In the genomic region with DNA sequence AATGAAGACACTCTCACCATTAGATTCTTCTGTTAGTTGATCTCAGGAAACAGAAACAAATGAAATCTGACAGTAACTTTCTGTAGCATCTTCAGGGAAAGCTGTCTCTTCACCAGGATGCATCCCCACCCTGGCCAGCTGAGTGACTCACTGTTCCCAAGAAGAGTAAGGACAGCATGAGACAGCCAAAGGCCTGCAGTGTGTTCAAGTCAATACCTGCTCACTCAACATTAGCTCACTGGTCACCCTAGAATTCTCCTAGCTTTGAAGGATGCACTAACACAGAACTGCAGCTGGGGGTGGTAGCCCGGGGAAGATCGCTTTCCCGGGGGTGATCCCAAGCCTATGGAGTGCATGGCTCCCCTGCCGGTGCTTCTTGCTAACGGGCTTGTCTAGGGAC, we compare ENCODE assay signal across 9 cellular contexts. TPM values are rescaled to one million over a fixed set of nuclear protein-coding genes. Genes with fewer than 3 reads are reported as not detected.
A peak's percentile ranks its signal among the peaks of the same experiment; 100 is the strongest.
DNase-seq lines count a peak whose midpoint lies in the region; ATAC-seq and TF ChIP-seq lines count a peak whose summit lies in the region.
"Had no signal": no experiment of that assay in that cellular context is flagged by ENCODE, and none has a peak within 500 bp of the region (broad histone marks: within the 10 kb centered on the region; RNA-seq: fewer than 3 reads in every experiment).

No MANE protein-coding gene starts in this region.

- peak overlapping the region; percentile 91 for H3K27ac Mint-ChIP-seq in osteocyte (ENCODE audit: unreplicated experiment)

- H3K4me1 Mint-ChIP-seq in osteocyte (ENCODE audit: unreplicated experiment) = peaks cover 23% of the 10 kb centered on the region

- no peaks in the 10 kb centered on the region for H3K79me2 ChIP-seq in PC-9 (ENCODE audit: low read depth)

- CTCF ChIA-PET in PC-9 (lab: Charles Lee) = no interaction called here

- H2AFZ ChIP-seq in PC-9 = no peak overlapping the region

- peak overlapping the region; percentile 53 for H3K27ac ChIP-seq in PC-9
- peak overlapping the region; percentile 82 to 87 (median 85) for H3K27ac ChIP-seq in esophagus squamous epithelium

- H3K9me2 ChIP-seq in PC-9 (ENCODE audit: insufficient read depth) = no peaks in the 10 kb centered on the region

- H4K20me1 ChIP-seq in PC-9 (ENCODE audit: insufficient read depth) = no peaks in the 10 kb centered on the region

- peaks cover 37% of the 10 kb centered on the region for H3K4me1 ChIP-seq in PC-9 (replicated peaks; ENCODE audit: insufficient read depth)
- peaks cover 25 to 59% (median 28%) of the 10 kb centered on the region in 3 donors for H3K4me1 ChIP-seq in esophagus squamous epithelium

- H3K9me3 ChIP-seq in PC-9 (ENCODE audit: insufficient read depth, low read depth) = no peaks in the 10 kb centered on the region
- H3K9me3 ChIP-seq in esophagus squamous epithelium = no peaks in the 10 kb centered on the region

- TF ChIP-seq CTCF in PC-9 (conservative IDR thresholded peaks at IDR 0.05) (no peak), esophagus squamous epithelium (IDR thresholded peaks at IDR 0.05) (peak in 2 of 6 experiments; percentile 26 to 62), osteocyte (IDR thresholded peaks at IDR 0.05) (no peak)

- no peak for ATAC-seq in GM21447 (IDR thresholded peaks at IDR 0.05; ENCODE audit: unreplicated experiment)
- no peak for ATAC-seq in GM18861 (IDR thresholded peaks at IDR 0.05; ENCODE audit: unreplicated experiment)
- ATAC-seq in HG03139 (IDR thresholded peaks at IDR 0.05; ENCODE audit: unreplicated experiment) = no peak

- in situ Hi-C loops in ACHN (cut with HindIII; ENCODE audit: low pct_ligation_motif_present, low pct_unique_long_range_greater_than_20kb, low sequenced_read_pairs) = no loop called here

- intact Hi-C loops in PC-9 (cut with micrococcal nuclease; ENCODE audit: unreplicated experiment) (loop anchor here (5.0 kb wide), 1 partner anchor 158 kb away; the partner anchor contains the start of gene GLG1), esophagus squamous epithelium (cut with DNase I) (no loop called here)

- POLR2A ChIA-PET in PC-9 (lab: Charles Lee; ENCODE audit: unreplicated experiment) = interaction anchor here (0.7 kb wide), 1 partner anchor 12 kb away, joined by 3 read pairs; no protein-coding TSS in a partner anchor

- H3K4me3 Mint-ChIP-seq in osteocyte (ENCODE audit: unreplicated experiment) = no peak overlapping the region

- no peaks in the 10 kb centered on the region for H3K9me3 Mint-ChIP-seq in osteocyte (ENCODE audit: unreplicated experiment)

- H3K27me3 Mint-ChIP-seq in osteocyte (ENCODE audit: unreplicated experiment) = no peaks in the 10 kb centered on the region

- H3K4me2 ChIP-seq in PC-9 = peak overlapping the region; percentile 29

- TF ChIP-seq POLR2A in esophagus squamous epithelium (IDR thresholded peaks at IDR 0.05) = no peak

- WGBS in esophagus squamous epithelium, 2 donors = 70% methylated on average over 5 of the region's 5 CpGs; no CpG with 5 or more reads in 1 of the 2 donors

- H3K36me3 Mint-ChIP-seq in osteocyte (ENCODE audit: unreplicated experiment) = peaks cover 35% of the 10 kb centered on the region

- H3K36me3 ChIP-seq in PC-9 (ENCODE audit: low read depth) (peaks cover 7% of the 10 kb centered on the region; the same call in 1 of the 2 replicates), esophagus squamous epithelium (peaks cover 9 to 36% (median 12%) of the 10 kb centered on the region in 3 donors)

- BruUV-seq in PC-9 (replicated peaks; lab: Mats Ljungman, UMichigan) = no TSS peak

- peak; percentile 38 for DNase-seq in ACHN
- peak in 1 of 2 experiments; percentile 25 for DNase-seq in PC-9
- no peak for DNase-seq in esophagus squamous epithelium (lab: John Stamatoyannopoulos, UW)
- DNase-seq in osteocyte (ENCODE audit: extremely low spot score, unreplicated experiment) = no peak
- DNase-seq in activated CD4-positive, alpha-beta T cell treated with anti-CD3 and anti-CD28 coated beads for 1 hour = no peak
- DNase-seq: DMS 273 treated with DMSO at 0.1 percent for 48 hours had no signal

- H3F3A ChIP-seq in PC-9 (ENCODE audit: insufficient read depth, low read depth) = peaks cover 28% of the 10 kb centered on the region; the same call in 1 of the 2 replicates

- H3K27me3 ChIP-seq in PC-9 (ENCODE audit: insufficient read depth, low read depth) = no peaks in the 10 kb centered on the region
- no peaks in the 10 kb centered on the region for H3K27me3 ChIP-seq in esophagus squamous epithelium

- H3K4me3 ChIP-seq in PC-9 (no peak overlapping the region), esophagus squamous epithelium (peak overlapping the region in 1 of 4 donors; percentile 7)

RNA-seq across cellular contexts. Expression of gene CLEC18B, which starts 28.2 kb away (rescaled TPM):
- total RNA-seq in PC-9 (2021) (0.58 and 2.2 TPM in 2 replicates), esophagus squamous epithelium (1 to 10 TPM in 2 of 4 donors, under 1 TPM in 2; 0.38 to 6.2 (median 2.6) TPM), osteocyte (0.24 TPM in 1 of 2 replicates, not detected in the other)
